In genomic region chr6:42217523-42218367, GRCh38 we compare ENCODE assay signal across 1 cellular context.
TF ChIP-seq lines count a peak whose summit lies in the region.

TSS of gene MRPS10 (minus strand) at chr6:42217861. CDS start at chr6:42217849, 12 bp downstream.

TF ChIP-seq in WTC11, 78 proteins besides CTCF, POLR2A, EP300 and RAD21 (continued from another document):
- TF ChIP-seq AFF4 (CRISPR knock-in tag; IDR thresholded peaks at IDR 0.05; ENCODE audit: borderline replicate concordance) (no peak), NFYB (CRISPR knock-in tag; conservative IDR thresholded peaks at IDR 0.05; ENCODE audit: low read depth) (no peak), SP1 (CRISPR knock-in tag; conservative IDR thresholded peaks at IDR 0.05) (peak; percentile 59; the same call in 1 of the 2 replicates), RORB (CRISPR knock-in tag; IDR thresholded peaks at IDR 0.05) (no peak), ZNF425 (CRISPR knock-in tag; conservative IDR thresholded peaks at IDR 0.05) (no peak), SMAD3 (CRISPR knock-in tag; IDR thresholded peaks at IDR 0.05; ENCODE audit: borderline replicate concordance) (peak; percentile 45; the same call in 1 of the 2 replicates), ETV6 (CRISPR knock-in tag; IDR thresholded peaks at IDR 0.05) (peak; percentile 67; the same call in 1 of the 2 replicates), MYBL2 (CRISPR knock-in tag; IDR thresholded peaks at IDR 0.05) (peak; percentile 62; the same call in 1 of the 2 replicates), NR2C2 (CRISPR knock-in tag; IDR thresholded peaks at IDR 0.05) (peak; percentile 98)
